In genomic region chr3:169668957-169669681, GRCh38 we compare ENCODE assay signal across 8 cellular contexts. TPM values are rescaled to one million over a fixed set of nuclear protein-coding genes. Genes with fewer than 3 reads are reported as not detected.
DNase-seq lines count a peak whose midpoint lies in the region; ATAC-seq and TF ChIP-seq lines count a peak whose summit lies in the region.

No MANE protein-coding gene starts in this region.

- peak; percentile 79 for ATAC-seq in GM19455 (IDR thresholded peaks at IDR 0.05; ENCODE audit: unreplicated experiment)
- peak; percentile 94 for ATAC-seq in HG03432 (IDR thresholded peaks at IDR 0.05; ENCODE audit: unreplicated experiment)

- H3K27ac Mint-ChIP-seq in activated T-helper 1 cell treated with anti-CD3 and anti-CD28 coated beads, Interleukin-12 subunit alpha, Interleukin-12 subunit beta, Interleukin-2, Interleukin-4 antibody, amounts not matched to agents 30 ng/mL and 10 ng/mL and 1 ng/mL, durations not matched to agents 14 hours and 24 hours and 36 hours, result no peak overlapping the region
- no peak overlapping the region for H3K27ac Mint-ChIP-seq in glutamatergic neuron (ENCODE audit: unreplicated experiment)

- peaks cover 87% of the 10 kb centered on the region for H3K27me3 Mint-ChIP-seq in activated T-helper 1 cell treated with anti-CD3 and anti-CD28 coated beads, Interleukin-12 subunit alpha, Interleukin-12 subunit beta, Interleukin-2, Interleukin-4 antibody, amounts not matched to agents 30 ng/mL and 10 ng/mL and 1 ng/mL, durations not matched to agents 14 hours and 24 hours and 36 hours (ENCODE audit: insufficient read depth)
- H3K27me3 Mint-ChIP-seq in glutamatergic neuron (ENCODE audit: unreplicated experiment), result peaks cover 29% of the 10 kb centered on the region

- no peaks in the 10 kb centered on the region for H3K36me3 Mint-ChIP-seq in activated T-helper 1 cell treated with anti-CD3 and anti-CD28 coated beads, Interleukin-12 subunit alpha, Interleukin-12 subunit beta, Interleukin-2, Interleukin-4 antibody, amounts not matched to agents 30 ng/mL and 10 ng/mL and 1 ng/mL, durations not matched to agents 14 hours and 24 hours and 36 hours (ENCODE audit: low read depth)
- H3K36me3 Mint-ChIP-seq in glutamatergic neuron (ENCODE audit: unreplicated experiment), result peaks cover 4% of the 10 kb centered on the region

- H3K4me1 Mint-ChIP-seq in activated T-helper 1 cell treated with anti-CD3 and anti-CD28 coated beads, Interleukin-12 subunit alpha, Interleukin-12 subunit beta, Interleukin-2, Interleukin-4 antibody, amounts not matched to agents 30 ng/mL and 10 ng/mL and 1 ng/mL, durations not matched to agents 14 hours and 24 hours and 36 hours (ENCODE audit: low read depth), result peaks cover 27% of the 10 kb centered on the region
- peaks cover 14% of the 10 kb centered on the region for H3K4me1 Mint-ChIP-seq in glutamatergic neuron (ENCODE audit: low read depth, unreplicated experiment)

- H3K9me3 Mint-ChIP-seq in activated T-helper 1 cell treated with anti-CD3 and anti-CD28 coated beads, Interleukin-12 subunit alpha, Interleukin-12 subunit beta, Interleukin-2, Interleukin-4 antibody, amounts not matched to agents 30 ng/mL and 10 ng/mL and 1 ng/mL, durations not matched to agents 14 hours and 24 hours and 36 hours, result no peaks in the 10 kb centered on the region
- H3K9me3 Mint-ChIP-seq in glutamatergic neuron (ENCODE audit: unreplicated experiment), result peaks cover 12% of the 10 kb centered on the region

- TF ChIP-seq CTCF in glutamatergic neuron (IDR thresholded peaks at IDR 0.05; ENCODE audit: partially characterized antibody, unreplicated experiment), result peak; percentile 53

- H3K4me3 Mint-ChIP-seq in activated T-helper 1 cell treated with anti-CD3 and anti-CD28 coated beads, Interleukin-12 subunit alpha, Interleukin-12 subunit beta, Interleukin-2, Interleukin-4 antibody, amounts not matched to agents 30 ng/mL and 10 ng/mL and 1 ng/mL, durations not matched to agents 14 hours and 24 hours and 36 hours, result peak overlapping the region; percentile 25
- peak overlapping the region; percentile 82 for H3K4me3 Mint-ChIP-seq in glutamatergic neuron (ENCODE audit: unreplicated experiment)

- DNase-seq in D341Med (ENCODE audit: low spot score) (peak; percentile 89), NCI-H510A treated with DMSO at 0.1 percent for 48 hours (lab: John Stamatoyannopoulos, UW) (peak; percentile 61), glutamatergic neuron (peak; percentile 86), occipital lobe (lab: John Stamatoyannopoulos, UW) (peak; percentile 2), kidney glomerular epithelial cell (lab: John Stamatoyannopoulos, UW) (no peak)
- DNase-seq in activated T-helper 1 cell treated with anti-CD3 and anti-CD28 coated beads, Interleukin-12 subunit alpha, Interleukin-12 subunit beta, Interleukin-2, Interleukin-4 antibody, amounts not matched to agents 30 ng/mL and 10 ng/mL and 1 ng/mL, durations not matched to agents 14 hours and 24 hours and 36 hours (ENCODE audit: low spot score), result no peak

- intact Hi-C loops in activated T-helper 1 cell treated with anti-CD3 and anti-CD28 coated beads, Interleukin-12 subunit alpha, Interleukin-12 subunit beta, Interleukin-2, Interleukin-4 antibody, amounts not matched to agents 30 ng/mL and 10 ng/mL and 1 ng/mL, durations not matched to agents 14 hours and 24 hours and 36 hours (cut with micrococcal nuclease), result loop anchor here (1.0 to 10.0 kb wide), 6 partner anchors 9 to 1574 kb away; partner anchors contain the start of gene GOLIM4

RNA-seq across cellular contexts. Expression of gene MECOM, which starts 5.6 kb away (rescaled TPM):
- total RNA-seq in activated T-helper 1 cell treated with anti-CD3 and anti-CD28 coated beads, Interleukin-12 subunit alpha, Interleukin-12 subunit beta, Interleukin-2, Interleukin-4 antibody, amounts not matched to agents 30 ng/mL and 10 ng/mL and 1 ng/mL, durations not matched to agents 14 hours and 24 hours and 36 hours, result not detected in 2 replicates
- total RNA-seq in glutamatergic neuron (ENCODE audit: unreplicated experiment), result not detected
- 5.8 TPM for total RNA-seq in occipital lobe

Comparison
In these comparisons a context has a peak if more than half of its experiments do, and no peak if none do; other contexts are left out.
1. DNase-seq: peak in D341Med (single experiment), NCI-H510A treated with DMSO at 0.1 percent for 48 hours (single experiment), glutamatergic neuron (single experiment) and occipital lobe (single experiment); none in activated T-helper 1 cell treated with anti-CD3 and anti-CD28 coated beads, Interleukin-12 subunit alpha, Interleukin-12 subunit beta, Interleukin-2, Interleukin-4 antibody, amounts not matched to agents 30 ng/mL and 10 ng/mL and 1 ng/mL, durations not matched to agents 14 hours and 24 hours and 36 hours (single experiment) and kidney glomerular epithelial cell (single experiment).